19 cellular contexts compared by ENCODE assay signal in the genomic region with DNA sequence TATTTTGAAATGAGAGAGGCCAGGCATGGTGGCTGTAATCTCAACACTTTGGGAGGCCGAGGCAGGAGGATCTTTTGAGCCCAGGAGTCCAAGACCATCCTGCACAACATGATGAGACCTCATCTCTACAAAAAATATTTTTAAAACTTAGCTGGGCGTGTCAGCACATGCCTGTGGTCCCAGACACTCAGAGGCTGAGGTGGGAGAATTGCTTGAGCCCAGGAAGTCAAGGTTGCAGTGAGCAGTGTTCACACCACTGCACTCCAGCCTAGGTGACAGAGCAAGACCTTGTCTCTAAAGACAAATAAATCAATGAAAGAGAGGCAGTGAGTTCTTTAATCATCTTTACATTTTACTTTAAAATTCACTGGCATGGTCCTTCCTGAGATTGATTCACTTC.
DNase-seq lines count a peak whose midpoint lies in the region; ATAC-seq and TF ChIP-seq lines count a peak whose summit lies in the region.
"Had no signal": no experiment of that assay in that cellular context is flagged by ENCODE, and none has a peak within 500 bp of the region (broad histone marks: within the 10 kb centered on the region; RNA-seq: fewer than 3 reads in every experiment).

No MANE protein-coding gene starts in this region.

- H3K79me2 ChIP-seq in DND-41 (ENCODE audit: insufficient read depth, low read length), result no peaks in the 10 kb centered on the region

- intact Hi-C loops in activated CD8-positive, alpha-beta T cell treated with anti-CD3 and anti-CD28 coated beads for 36 hours (cut with micrococcal nuclease), result loop anchor here (5.0 to 10.0 kb wide), 2 partner anchors 120 to 237 kb away; no protein-coding TSS in a partner anchor

- H3K36me3 ChIP-seq in DND-41 (ENCODE audit: insufficient read depth, low read length), result no peaks in the 10 kb centered on the region
- H3K36me3 ChIP-seq: Peyer's patch, SJSA1 had no signal

- H3K27me3 Mint-ChIP-seq in activated CD8-positive, alpha-beta T cell treated with anti-CD3 and anti-CD28 coated beads, Interleukin-2, amount 10 ng/mL, durations not matched to agents 7 days and 5 days (ENCODE audit: low read depth), result no peaks in the 10 kb centered on the region
- H3K27me3 Mint-ChIP-seq in activated CD8-positive, alpha-beta T cell treated with anti-CD3 and anti-CD28 coated beads for 36 hours, result peaks cover 2% of the 10 kb centered on the region
- no peaks in the 10 kb centered on the region for H3K27me3 Mint-ChIP-seq in T-helper 2 cell treated with Interferon-gamma antibody and Interleukin-4, amounts not matched to agents 5 μg/mL and 100 μg/mL, for 36 hours (ENCODE audit: low read depth)

- DNase-seq in activated CD8-positive, alpha-beta T cell treated with anti-CD3 and anti-CD28 coated beads, Interleukin-2, amount 10 ng/mL, durations not matched to agents 7 days and 5 days, result peak; percentile 38
- DNase-seq in activated CD8-positive, alpha-beta T cell treated with anti-CD3 and anti-CD28 coated beads for 36 hours, result no peak
- peak; percentile 62 for DNase-seq in DND-41
- no peak for DNase-seq in T-helper 2 cell treated with Interferon-gamma antibody and Interleukin-4, amounts not matched to agents 5 μg/mL and 100 μg/mL, for 36 hours (ENCODE audit: low spot score)
- peak; percentile 33 for DNase-seq in kidney tubule cell (ENCODE audit: low spot score)
- DNase-seq in NCI-H345 (lab: John Stamatoyannopoulos, UW), result no peak
- no peak for DNase-seq in SIG-M5 (lab: John Stamatoyannopoulos, UW)
- DNase-seq in RKO (ENCODE audit: low spot score), result no peak
- DNase-seq: CD4-positive, CD25-positive, alpha-beta regulatory T cell; NCI-H1105; NCI-H2029; NCI-H2171 treated with DMSO at 0.1 percent for 48 hours; NCI-H446; NCI-H526; Peyer's patch had no signal

- no peaks in the 10 kb centered on the region for H4K20me1 ChIP-seq in DND-41 (ENCODE audit: insufficient read depth, low read length)

- CTCF ChIA-PET in activated CD8-positive, alpha-beta T cell treated with anti-CD3 and anti-CD28 coated beads, Interleukin-2, amount 10 ng/mL, durations not matched to agents 7 days and 5 days (lab: Charles Lee), result interaction anchor here (1.1 to 1.8 kb wide), 3 partner anchors 11 to 22 kb away, joined by 3 to 8 read pairs (median 4); no protein-coding TSS in a partner anchor
- CTCF ChIA-PET in activated CD8-positive, alpha-beta T cell treated with anti-CD3 and anti-CD28 coated beads for 36 hours (lab: Charles Lee), result interaction anchor here (1.0 to 1.3 kb wide), 2 partner anchors 16 to 17 kb away, joined by 3 to 5 read pairs; no protein-coding TSS in a partner anchor

- no peak overlapping the region for H3K4me3 ChIP-seq in DND-41 (ENCODE audit: low read depth in 1 of 2, low read length in 2 of 2)
- H3K4me3 ChIP-seq: A549, GM12878, Peyer's patch, SJSA1 had no signal

- H3K9me3 Mint-ChIP-seq in activated CD8-positive, alpha-beta T cell treated with anti-CD3 and anti-CD28 coated beads, Interleukin-2, amount 10 ng/mL, durations not matched to agents 7 days and 5 days (ENCODE audit: insufficient read depth), result peaks cover 9% of the 10 kb centered on the region
- H3K9me3 Mint-ChIP-seq in activated CD8-positive, alpha-beta T cell treated with anti-CD3 and anti-CD28 coated beads for 36 hours, result no peaks in the 10 kb centered on the region
- peaks cover 17% of the 10 kb centered on the region for H3K9me3 Mint-ChIP-seq in T-helper 2 cell treated with Interferon-gamma antibody and Interleukin-4, amounts not matched to agents 5 μg/mL and 100 μg/mL, for 36 hours
- H3K9me3 Mint-ChIP-seq: CD4-positive, CD25-positive, alpha-beta regulatory T cell had no signal

- H3K27ac Mint-ChIP-seq in activated CD8-positive, alpha-beta T cell treated with anti-CD3 and anti-CD28 coated beads, Interleukin-2, amount 10 ng/mL, durations not matched to agents 7 days and 5 days, result peak overlapping the region; percentile 72
- no peak overlapping the region for H3K27ac Mint-ChIP-seq in activated CD8-positive, alpha-beta T cell treated with anti-CD3 and anti-CD28 coated beads for 36 hours
- H3K27ac Mint-ChIP-seq in T-helper 2 cell treated with Interferon-gamma antibody and Interleukin-4, amounts not matched to agents 5 μg/mL and 100 μg/mL, for 36 hours, result peak overlapping the region; percentile 37
- H3K27ac Mint-ChIP-seq: IgD-negative memory B cell had no signal

- H3K4me1 Mint-ChIP-seq in activated CD8-positive, alpha-beta T cell treated with anti-CD3 and anti-CD28 coated beads, Interleukin-2, amount 10 ng/mL, durations not matched to agents 7 days and 5 days (ENCODE audit: low read depth), result peaks cover 78% of the 10 kb centered on the region
- H3K4me1 Mint-ChIP-seq in activated CD8-positive, alpha-beta T cell treated with anti-CD3 and anti-CD28 coated beads for 36 hours (ENCODE audit: low read depth), result peaks cover 51% of the 10 kb centered on the region
- peaks cover 74% of the 10 kb centered on the region for H3K4me1 Mint-ChIP-seq in T-helper 2 cell treated with Interferon-gamma antibody and Interleukin-4, amounts not matched to agents 5 μg/mL and 100 μg/mL, for 36 hours (ENCODE audit: low read depth)

- no peak overlapping the region for H2AFZ ChIP-seq in DND-41 (ENCODE audit: low read depth, low read length)

- no peak for TF ChIP-seq CTCF in activated CD8-positive, alpha-beta T cell treated with anti-CD3 and anti-CD28 coated beads for 36 hours (IDR thresholded peaks at IDR 0.05)
- TF ChIP-seq CTCF in DND-41 (IDR thresholded peaks at IDR 0.05; ENCODE audit: borderline replicate concordance, extremely low read depth, low read length, poor library complexity, severe bottlenecking), result no peak

- H3K9me3 ChIP-seq in DND-41 (ENCODE audit: insufficient read depth, low read length, severe bottlenecking), result no peaks in the 10 kb centered on the region
- H3K9me3 ChIP-seq: A549, Peyer's patch, SJSA1 had no signal

- H3K4me1 ChIP-seq in DND-41 (ENCODE audit: insufficient read depth, low read length), result peaks cover 54% of the 10 kb centered on the region

- ATAC-seq in activated CD8-positive, alpha-beta T cell treated with anti-CD3 and anti-CD28 coated beads, Interleukin-2, amount 10 ng/mL, durations not matched to agents 7 days and 5 days, result no peak
- ATAC-seq in activated CD8-positive, alpha-beta T cell treated with anti-CD3 and anti-CD28 coated beads for 36 hours, result no peak
- ATAC-seq in DND-41 (ENCODE audit: insufficient read depth, low read depth), result peak; percentile 56
- ATAC-seq: A549, GM12878 had no signal

- H3K27me3 ChIP-seq in DND-41 (ENCODE audit: insufficient read depth, low read length, poor library complexity), result no peaks in the 10 kb centered on the region
- H3K27me3 ChIP-seq: Peyer's patch, SJSA1 had no signal

- no peak overlapping the region for H3K9ac ChIP-seq in DND-41 (ENCODE audit: low read depth, low read length)

- H3K4me3 Mint-ChIP-seq in activated CD8-positive, alpha-beta T cell treated with anti-CD3 and anti-CD28 coated beads, Interleukin-2, amount 10 ng/mL, durations not matched to agents 7 days and 5 days, result no peak overlapping the region
- H3K4me3 Mint-ChIP-seq in activated CD8-positive, alpha-beta T cell treated with anti-CD3 and anti-CD28 coated beads for 36 hours, result no peak overlapping the region
- H3K4me3 Mint-ChIP-seq in T-helper 2 cell treated with Interferon-gamma antibody and Interleukin-4, amounts not matched to agents 5 μg/mL and 100 μg/mL, for 36 hours, result peak overlapping the region; percentile 19
- H3K4me3 Mint-ChIP-seq: CD4-positive, CD25-positive, alpha-beta regulatory T cell; IgD-negative memory B cell had no signal

- peak overlapping the region; percentile 46 for H3K27ac ChIP-seq in DND-41 (ENCODE audit: low read length)
- H3K27ac ChIP-seq: A549, Peyer's patch, SJSA1 had no signal

- H3K4me2 ChIP-seq in DND-41 (ENCODE audit: insufficient read depth, low read length), result no peak overlapping the region
- H3K4me2 ChIP-seq: A549 had no signal

- POLR2A ChIA-PET in activated CD8-positive, alpha-beta T cell treated with anti-CD3 and anti-CD28 coated beads, Interleukin-2, amount 10 ng/mL, durations not matched to agents 7 days and 5 days (lab: Charles Lee), result interaction anchor here (1.1 kb wide), 1 partner anchor 125 kb away, joined by 4 read pairs; a partner anchor contains a TSS
- POLR2A ChIA-PET in activated CD8-positive, alpha-beta T cell treated with anti-CD3 and anti-CD28 coated beads for 36 hours (lab: Charles Lee), result no interaction called here

- peaks cover 41% of the 10 kb centered on the region for H3K36me3 Mint-ChIP-seq in activated CD8-positive, alpha-beta T cell treated with anti-CD3 and anti-CD28 coated beads, Interleukin-2, amount 10 ng/mL, durations not matched to agents 7 days and 5 days (ENCODE audit: low read depth)
- H3K36me3 Mint-ChIP-seq in activated CD8-positive, alpha-beta T cell treated with anti-CD3 and anti-CD28 coated beads for 36 hours (ENCODE audit: low read depth), result no peaks in the 10 kb centered on the region
- H3K36me3 Mint-ChIP-seq in T-helper 2 cell treated with Interferon-gamma antibody and Interleukin-4, amounts not matched to agents 5 μg/mL and 100 μg/mL, for 36 hours (ENCODE audit: low read depth), result peaks cover 22% of the 10 kb centered on the region
- H3K36me3 Mint-ChIP-seq: CD4-positive, CD25-positive, alpha-beta regulatory T cell had no signal

Comparison
In these comparisons a context has a peak if more than half of its experiments do, and no peak if none do; other contexts are left out.
1. DNase-seq: peak in activated CD8-positive, alpha-beta T cell treated with anti-CD3 and anti-CD28 coated beads, Interleukin-2, amount 10 ng/mL, durations not matched to agents 7 days and 5 days (single experiment), DND-41 (single experiment) and kidney tubule cell (single experiment); none in activated CD8-positive, alpha-beta T cell treated with anti-CD3 and anti-CD28 coated beads for 36 hours (single experiment), T-helper 2 cell treated with Interferon-gamma antibody and Interleukin-4, amounts not matched to agents 5 μg/mL and 100 μg/mL, for 36 hours (single experiment), NCI-H345 (single experiment), SIG-M5 (single experiment) and RKO (single experiment).